Comparison of ENCODE assay signal across 8 cellular contexts in genomic region chr14:26204954-26205479, GRCh38.
DNase-seq lines count a peak whose midpoint lies in the region; ATAC-seq and TF ChIP-seq lines count a peak whose summit lies in the region.

No MANE protein-coding gene starts in this region.

- ATAC-seq in foreskin keratinocyte = peak; percentile 28
- no peak for ATAC-seq in HG03565 (IDR thresholded peaks at IDR 0.05; ENCODE audit: unreplicated experiment)
- ATAC-seq in HG03354 (IDR thresholded peaks at IDR 0.05; ENCODE audit: poor library complexity, severe bottlenecking, unreplicated experiment) = no peak

- no peak for TF ChIP-seq CTCF in breast epithelium (IDR thresholded peaks at IDR 0.05)
- TF ChIP-seq CTCF in MCF 10A (IDR thresholded peaks at IDR 0.05; ENCODE audit: unreplicated experiment) = no peak
- TF ChIP-seq CTCF in foreskin keratinocyte (conservative IDR thresholded peaks at IDR 0.05) = no peak
- no peak for TF ChIP-seq CTCF in vagina (IDR thresholded peaks at IDR 0.05)

- no peaks in the 10 kb centered on the region for H3K36me3 Mint-ChIP-seq in MCF 10A (ENCODE audit: insufficient read depth, unreplicated experiment)

- peaks cover 23% of the 10 kb centered on the region for H3K27me3 Mint-ChIP-seq in MCF 10A (ENCODE audit: insufficient read depth, unreplicated experiment)

- intact Hi-C loops in breast epithelium (cut with DNase I; ENCODE audit: low total_unique reads) = no loop called here
- intact Hi-C loops in MCF 10A (cut with micrococcal nuclease) = no loop called here
- intact Hi-C loops in vagina (cut with DNase I) = no loop called here

- H3K4me1 ChIP-seq in breast epithelium = no peaks in the 10 kb centered on the region
- no peaks in the 10 kb centered on the region for H3K4me1 ChIP-seq in foreskin keratinocyte
- H3K4me1 ChIP-seq in muscle layer of duodenum (ENCODE audit: control insufficient read depth in 1 of 2, insufficient read depth in 2 of 2, low read length in 2 of 2) = no peaks in the 10 kb centered on the region
- no peaks in the 10 kb centered on the region for H3K4me1 ChIP-seq in vagina

- TF ChIP-seq POLR2A in breast epithelium (IDR thresholded peaks at IDR 0.05) (no peak), vagina (IDR thresholded peaks at IDR 0.05) (no peak)

- no peaks in the 10 kb centered on the region for H3K9me3 ChIP-seq in breast epithelium
- no peaks in the 10 kb centered on the region for H3K9me3 ChIP-seq in muscle layer of duodenum (ENCODE audit: control insufficient read depth in 1 of 2, low read length in 2 of 2)
- no peaks in the 10 kb centered on the region for H3K9me3 ChIP-seq in vagina

- H3K27ac Mint-ChIP-seq in MCF 10A (ENCODE audit: low read depth, unreplicated experiment) = no peak overlapping the region

- H3K4me3 ChIP-seq in breast epithelium (peak overlapping the region; percentile 43 to 56 (median 51)), muscle layer of duodenum (ENCODE audit: low read depth in 1 of 2, low read length in 2 of 2) (peak overlapping the region; percentile 40 to 60), vagina (peak overlapping the region; percentile 39 to 44)

- peak in 1 of 2 donors; percentile 59 for DNase-seq in breast epithelium (ENCODE audit: low spot score in 2 of 2)
- no peak for DNase-seq in MCF 10A (ENCODE audit: unreplicated experiment)
- DNase-seq in foreskin keratinocyte = no peak
- DNase-seq in vagina (ENCODE audit: extremely low spot score in 2 of 2) = no peak
- no peak for DNase-seq in central memory CD4-positive, alpha-beta T cell

- H3K27me3 ChIP-seq in breast epithelium (peaks cover 0 to 10% of the 10 kb centered on the region in 2 donors), foreskin keratinocyte (peaks cover 72% of the 10 kb centered on the region), muscle layer of duodenum (ENCODE audit: low read depth, low read length) (no peaks in the 10 kb centered on the region), vagina (no peaks in the 10 kb centered on the region)

- H3K36me3 ChIP-seq in breast epithelium = no peaks in the 10 kb centered on the region
- no peaks in the 10 kb centered on the region for H3K36me3 ChIP-seq in muscle layer of duodenum (ENCODE audit: control insufficient read depth in 1 of 2, insufficient read depth in 2 of 2, low read length in 2 of 2)
- H3K36me3 ChIP-seq in vagina = no peaks in the 10 kb centered on the region

- no TSS peak for BruUV-seq in MCF 10A (replicated peaks; lab: Mats Ljungman, UMichigan)

- no peak overlapping the region for H3K4me3 Mint-ChIP-seq in MCF 10A (ENCODE audit: unreplicated experiment)

- H3K9me3 Mint-ChIP-seq in MCF 10A (ENCODE audit: unreplicated experiment) = peaks cover 5% of the 10 kb centered on the region

- no peaks in the 10 kb centered on the region for H3K4me1 Mint-ChIP-seq in MCF 10A (ENCODE audit: insufficient read depth, unreplicated experiment)

- POLR2A ChIA-PET in MCF 10A (lab: Yijun Ruan, JAX) = no interaction called here

- H3K27ac ChIP-seq in breast epithelium (peak overlapping the region; percentile 33 to 62), foreskin keratinocyte (no peak overlapping the region), muscle layer of duodenum (ENCODE audit: low read length) (peak overlapping the region; percentile 7), vagina (peak overlapping the region; percentile 80)

- CTCF ChIA-PET in MCF 10A (lab: Yijun Ruan, JAX) = interaction anchor here (0.5 to 0.7 kb wide), 2 partner anchors 42 to 452 kb away, joined by 3 to 4 read pairs; no protein-coding TSS in a partner anchor
